In the genomic region with DNA sequence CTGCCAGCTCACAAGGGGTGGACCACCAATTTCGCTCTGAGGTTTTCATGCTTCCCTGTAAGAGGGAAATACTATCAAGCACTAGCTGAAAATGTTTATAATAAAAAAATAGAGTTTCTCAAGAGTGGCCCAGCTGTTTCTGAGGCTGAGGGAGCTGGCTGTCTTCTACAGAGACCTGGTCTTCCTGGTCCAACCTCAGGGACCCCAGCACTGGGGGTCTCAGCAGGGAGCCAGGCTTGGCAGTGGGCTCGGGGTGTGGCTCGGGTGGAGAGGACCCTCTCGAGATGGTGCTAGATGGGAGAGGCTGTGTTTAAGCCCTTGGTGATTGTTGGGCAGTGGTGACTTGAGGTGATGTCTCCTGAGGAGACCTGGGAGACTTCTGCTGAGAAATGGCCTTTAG, we compare ENCODE assay signal across 27 cellular contexts.
"Had no signal": no experiment of that assay in that cellular context is flagged by ENCODE, and none has a peak within 500 bp of the region (broad histone marks: within the 10 kb centered on the region; RNA-seq: fewer than 3 reads in every experiment).

No MANE protein-coding gene starts in this region.

- DNase-seq: activated B cell treated with CpG ODN at 0.5 μM for 24 hours; activated CD4-positive, alpha-beta T cell treated with anti-CD3 and anti-CD28 coated beads for 48 hours; activated CD4-positive, alpha-beta T cell treated with anti-CD3 and anti-CD28 coated beads, Interleukin-2, amount 50 U/mL, for 1 hour; activated CD4-positive, alpha-beta T cell treated with anti-CD3 and anti-CD28 coated beads, Interleukin-2, amount 50 U/mL, for 48 hours; activated CD8-positive, alpha-beta memory T cell treated with anti-CD3 and anti-CD28 coated beads for 24 hours; activated CD8-positive, alpha-beta T cell treated with anti-CD3 and anti-CD28 coated beads for 36 hours; activated effector memory CD4-positive, alpha-beta T cell treated with Interleukin-2 at 50 U/mL for 16 hours; activated gamma-delta T cell treated with Interleukin-2 at 50 U/mL for 16 hours; activated naive CD4-positive, alpha-beta T cell treated with anti-CD3 and anti-CD28 coated beads, Interleukin-2, amount 50 U/mL, for 16 hours; activated naive CD4-positive, alpha-beta T cell treated with Interleukin-2 at 50 U/mL for 16 hours; activated T-cell treated with anti-CD3 and anti-CD28 coated beads, Interleukin-2, amount 50 U/mL, for 4 hours; amniotic stem cell; anterior cingulate cortex; brain microvascular endothelial cell; caudate nucleus; colonic mucosa; effector CD8-positive, alpha-beta T cell; esophagus squamous epithelium; foreskin melanocyte; T-helper 1 cell; T-helper 17 cell; T1000; WERI-Rb-1 had no signal

- H3K4me3 ChIP-seq: colonic mucosa, esophagus squamous epithelium, gastroesophageal sphincter had no signal

- H3K4me1 ChIP-seq: colonic mucosa, esophagus squamous epithelium, gastroesophageal sphincter had no signal

- H3K27me3 ChIP-seq: brain microvascular endothelial cell, colonic mucosa, esophagus squamous epithelium had no signal

- ATAC-seq: activated CD4-positive, CD25-positive, alpha-beta regulatory T cell treated with anti-CD3 and anti-CD28 coated beads, Interleukin-2, amount 50 U/mL, for 24 hours; activated CD8-positive, alpha-beta T cell treated with anti-CD3 and anti-CD28 coated beads for 36 hours; activated T-cell treated with anti-CD3 and anti-CD28 coated beads, Interleukin-2, amount 50 U/mL, for 4 hours; activated T-helper 17 cell treated with anti-CD3 and anti-CD28 coated beads, Interleukin-2, amount 50 U/mL, for 72 hours; gastroesophageal sphincter; T-helper 17 cell had no signal

- H3K36me3 ChIP-seq: brain microvascular endothelial cell, colonic mucosa, esophagus squamous epithelium, gastroesophageal sphincter, WERI-Rb-1 had no signal

- H3K9me3 ChIP-seq: colonic mucosa had no signal

- H3K27ac ChIP-seq: brain microvascular endothelial cell, colonic mucosa, epithelial cell of prostate, esophagus squamous epithelium, gastroesophageal sphincter, WERI-Rb-1 had no signal
